ENCODE assay signal across 15 cellular contexts in the genomic region with DNA sequence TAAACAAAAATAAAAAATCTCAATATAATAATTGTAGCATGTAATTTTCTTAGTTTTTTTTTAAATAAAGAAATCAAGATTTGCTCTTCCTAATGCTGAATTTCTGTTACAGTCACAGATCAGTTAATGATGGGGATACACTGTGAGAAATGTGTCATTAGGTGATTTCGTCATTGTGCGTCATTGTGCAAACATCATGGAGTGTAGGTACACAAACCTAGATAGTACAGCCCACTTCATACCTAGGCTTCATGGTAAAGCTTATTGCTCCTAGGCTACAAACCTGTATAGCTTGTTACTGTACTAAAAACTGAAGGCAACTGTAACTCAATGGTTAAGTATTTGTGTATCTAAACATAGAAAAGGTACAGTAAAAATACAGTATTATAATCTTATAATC.
DNase-seq lines count a peak whose midpoint lies in the region; ATAC-seq and TF ChIP-seq lines count a peak whose summit lies in the region.
"Had no signal": no experiment of that assay in that cellular context is flagged by ENCODE, and none has a peak within 500 bp of the region (broad histone marks: within the 10 kb centered on the region; RNA-seq: fewer than 3 reads in every experiment).

No MANE protein-coding gene starts in this region.

- CTCF ChIA-PET in PC-9 (lab: Charles Lee) = no interaction called here

- H3K9me2 ChIP-seq in MM.1S (replicated peaks; ENCODE audit: insufficient read depth, low read length) (no peaks in the 10 kb centered on the region), PC-9 (ENCODE audit: insufficient read depth) (no peaks in the 10 kb centered on the region), hepatocyte (replicated peaks; ENCODE audit: insufficient read depth) (no peaks in the 10 kb centered on the region)

- TF ChIP-seq CTCF in MM.1S (IDR thresholded peaks at IDR 0.05; ENCODE audit: low read length) = no peak
- TF ChIP-seq CTCF in PC-9 (conservative IDR thresholded peaks at IDR 0.05) = no peak
- no peak for TF ChIP-seq CTCF in hepatocyte (IDR thresholded peaks at IDR 0.05; ENCODE audit: poor library complexity)
- TF ChIP-seq CTCF in left ventricle myocardium inferior (IDR thresholded peaks at IDR 0.05; ENCODE audit: borderline replicate concordance) = no peak
- TF ChIP-seq CTCF in brain microvascular endothelial cell (IDR thresholded peaks at IDR 0.05; ENCODE audit: low read depth, low read length, missing control alignments) = no peak

- peaks cover 19% of the 10 kb centered on the region for H3K27me3 Mint-ChIP-seq in stimulated activated naive CD8-positive, alpha-beta T cell treated with anti-CD3 and anti-CD28 coated beads, Interleukin-15, amount 100 ng/mL, for 72 hours

- 48% methylated on average over 2 of the region's 2 CpGs for WGBS in hepatocyte (ENCODE audit: low lambda C conversion rate, missing lambda C conversion rate)

- POLR2A ChIA-PET in PC-9 (lab: Charles Lee; ENCODE audit: unreplicated experiment) = no interaction called here

- no peak overlapping the region for H3K9ac ChIP-seq in MM.1S (ENCODE audit: low read length)

- H4K20me1 ChIP-seq in MM.1S (ENCODE audit: insufficient read depth, low read length) (no peaks in the 10 kb centered on the region), PC-9 (ENCODE audit: insufficient read depth) (no peaks in the 10 kb centered on the region), hepatocyte (ENCODE audit: insufficient read depth, poor library complexity, severe bottlenecking) (no peaks in the 10 kb centered on the region)

- no peaks in the 10 kb centered on the region for H3K36me3 ChIP-seq in MM.1S (replicated peaks; ENCODE audit: insufficient read depth, low read length)
- H3K36me3 ChIP-seq in PC-9 (ENCODE audit: low read depth) = no peaks in the 10 kb centered on the region
- no peaks in the 10 kb centered on the region for H3K36me3 ChIP-seq in hepatocyte (replicated peaks; ENCODE audit: insufficient read depth, low read depth)
- no peaks in the 10 kb centered on the region for H3K36me3 ChIP-seq in left ventricle myocardium inferior
- H3K36me3 ChIP-seq in brain microvascular endothelial cell (replicated peaks) = no peaks in the 10 kb centered on the region
- H3K36me3 ChIP-seq: stomach had no signal

- H3K9me3 Mint-ChIP-seq in stimulated activated naive CD8-positive, alpha-beta T cell treated with anti-CD3 and anti-CD28 coated beads, Interleukin-15, amount 100 ng/mL, for 72 hours = peaks cover 5 to 10% of the 10 kb centered on the region in 2 donors
- H3K9me3 Mint-ChIP-seq: activated T-cell treated with anti-CD3 and anti-CD28 coated beads, Interleukin-2, amount 50 U/mL, for 72 hours had no signal

- no peak for ATAC-seq in stimulated activated naive CD8-positive, alpha-beta T cell treated with anti-CD3 and anti-CD28 coated beads, Interleukin-15, amount 100 ng/mL, for 72 hours
- ATAC-seq: activated T-cell treated with anti-CD3 and anti-CD28 coated beads, Interleukin-2, amount 50 U/mL, for 72 hours had no signal

- in situ Hi-C loops in brain microvascular endothelial cell (cut with HindIII; ENCODE audit: low pct_ligation_motif_present, low sequenced_read_pairs) = no loop called here

- H3K9me3 ChIP-seq in MM.1S (replicated peaks; ENCODE audit: insufficient read depth, low read length) (no peaks in the 10 kb centered on the region), PC-9 (ENCODE audit: insufficient read depth, low read depth) (no peaks in the 10 kb centered on the region), hepatocyte (ENCODE audit: low read depth) (peaks cover 3% of the 10 kb centered on the region), left ventricle myocardium inferior (replicated peaks) (peaks cover 9% of the 10 kb centered on the region)

- H3K27ac ChIP-seq in MM.1S (ENCODE audit: low read length) (peak overlapping the region; percentile 40; the same call in 1 of the 2 replicates), PC-9 (no peak overlapping the region), hepatocyte (no peak overlapping the region), left ventricle myocardium inferior (replicated peaks) (no peak overlapping the region), brain microvascular endothelial cell (no peak overlapping the region)
- H3K27ac ChIP-seq: stomach had no signal

- H3K27me3 ChIP-seq in MM.1S (replicated peaks; ENCODE audit: insufficient read depth, low read length) (no peaks in the 10 kb centered on the region), PC-9 (ENCODE audit: insufficient read depth, low read depth) (no peaks in the 10 kb centered on the region), hepatocyte (no peaks in the 10 kb centered on the region), left ventricle myocardium inferior (ENCODE audit: low read depth) (no peaks in the 10 kb centered on the region), brain microvascular endothelial cell (replicated peaks) (no peaks in the 10 kb centered on the region)
- H3K27me3 ChIP-seq: stomach had no signal

- no peak overlapping the region for H3K27ac Mint-ChIP-seq in stimulated activated naive CD8-positive, alpha-beta T cell treated with anti-CD3 and anti-CD28 coated beads, Interleukin-15, amount 100 ng/mL, for 72 hours
- H3K27ac Mint-ChIP-seq: activated T-cell treated with anti-CD3 and anti-CD28 coated beads, Interleukin-2, amount 50 U/mL, for 72 hours; nephron had no signal

- no peak overlapping the region for H3K4me3 Mint-ChIP-seq in stimulated activated naive CD8-positive, alpha-beta T cell treated with anti-CD3 and anti-CD28 coated beads, Interleukin-15, amount 100 ng/mL, for 72 hours
- H3K4me3 Mint-ChIP-seq: activated T-cell treated with anti-CD3 and anti-CD28 coated beads, Interleukin-2, amount 50 U/mL, for 72 hours; nephron had no signal

- H2AFZ ChIP-seq in MM.1S (ENCODE audit: low read length) (peak overlapping the region; percentile 29; the same call in 1 of the 2 replicates), PC-9 (no peak overlapping the region), hepatocyte (no peak overlapping the region)

- H3K4me1 ChIP-seq in MM.1S (ENCODE audit: low read length) (peaks cover 20% of the 10 kb centered on the region), PC-9 (replicated peaks; ENCODE audit: insufficient read depth) (no peaks in the 10 kb centered on the region), hepatocyte (ENCODE audit: insufficient read depth) (no peaks in the 10 kb centered on the region), left ventricle myocardium inferior (no peaks in the 10 kb centered on the region)
- H3K4me1 ChIP-seq: stomach had no signal

- H3F3A ChIP-seq in MM.1S (ENCODE audit: insufficient read depth, low read length) = peaks cover 7% of the 10 kb centered on the region; the same call in 1 of the 2 replicates
- H3F3A ChIP-seq in PC-9 (ENCODE audit: insufficient read depth, low read depth) = no peaks in the 10 kb centered on the region

- H3K4me2 ChIP-seq in MM.1S (ENCODE audit: low read depth, low read length) (peak overlapping the region; percentile 46; the same call in 1 of the 2 replicates), PC-9 (no peak overlapping the region), hepatocyte (no peak overlapping the region)

- intact Hi-C loops in PC-9 (cut with micrococcal nuclease; ENCODE audit: unreplicated experiment) (loop anchor here (10.0 kb wide), 1 partner anchor 235 kb away; the partner anchor contains the start of gene CTTNBP2), left ventricle myocardium inferior (cut with micrococcal nuclease) (loop anchor here (10.0 kb wide), 1 partner anchor 355 kb away; no protein-coding TSS in a partner anchor)

- peak; percentile 40 for DNase-seq in DMS153 treated with DMSO at 0.1 percent for 48 hours (lab: John Stamatoyannopoulos, UW; ENCODE audit: unreplicated experiment)
- no peak for DNase-seq in MM.1S
- peak; percentile 6 to 59 for DNase-seq in PC-9
- peak; percentile 50 for DNase-seq in hepatocyte (ENCODE audit: low spot score)
- no peak for DNase-seq in stimulated activated naive CD8-positive, alpha-beta T cell treated with anti-CD3 and anti-CD28 coated beads, Interleukin-15, amount 100 ng/mL, for 72 hours
- DNase-seq in putamen (ENCODE audit: low spot score) = no peak
- no peak for DNase-seq in left ventricle myocardium inferior
- DNase-seq in brain microvascular endothelial cell = no peak
- DNase-seq: activated T-cell treated with anti-CD3 and anti-CD28 coated beads, Interleukin-2, amount 50 U/mL, for 72 hours; caudate nucleus; effector CD8-positive, alpha-beta T cell; OCI-M1; stimulated activated CD4-positive, alpha-beta T cell treated with anti-CD3 and anti-CD28 coated beads, Interleukin-15, amount 100 ng/mL, for 24 hours; stomach had no signal

- H3K79me2 ChIP-seq in MM.1S (ENCODE audit: low read length) = no peaks in the 10 kb centered on the region
- H3K79me2 ChIP-seq in PC-9 (ENCODE audit: low read depth) = no peaks in the 10 kb centered on the region
- no peaks in the 10 kb centered on the region for H3K79me2 ChIP-seq in hepatocyte

- H3K4me1 Mint-ChIP-seq in stimulated activated naive CD8-positive, alpha-beta T cell treated with anti-CD3 and anti-CD28 coated beads, Interleukin-15, amount 100 ng/mL, for 72 hours = no peaks in the 10 kb centered on the region
- H3K4me1 Mint-ChIP-seq: nephron had no signal

- H3K4me3 ChIP-seq in MM.1S (ENCODE audit: low read length) = no peak overlapping the region
- H3K4me3 ChIP-seq in PC-9 = no peak overlapping the region
- H3K4me3 ChIP-seq in hepatocyte = no peak overlapping the region
- no peak overlapping the region for H3K4me3 ChIP-seq in left ventricle myocardium inferior
- no peak overlapping the region for H3K4me3 ChIP-seq in brain microvascular endothelial cell (ENCODE audit: low read depth, low read length)
- H3K4me3 ChIP-seq: stomach had no signal

- BruUV-seq in PC-9 (replicated peaks; lab: Mats Ljungman, UMichigan) = no TSS peak

Comparison
In these comparisons a context has a peak if more than half of its experiments do, and no peak if none do; other contexts are left out.
1. DNase-seq: peak in DMS153 treated with DMSO at 0.1 percent for 48 hours (single experiment), PC-9 (2 of 2) and hepatocyte (single experiment); none in MM.1S (single experiment), stimulated activated naive CD8-positive, alpha-beta T cell treated with anti-CD3 and anti-CD28 coated beads, Interleukin-15, amount 100 ng/mL, for 72 hours (0 of 2), putamen (single experiment), left ventricle myocardium inferior (single experiment) and brain microvascular endothelial cell (single experiment).